In genomic region chr1:48870596-48870995, GRCh38 we compare ENCODE assay signal across 8 cellular contexts.
DNase-seq lines count a peak whose midpoint lies in the region; ATAC-seq, FAIRE-seq and TF ChIP-seq lines count a peak whose summit lies in the region.

No MANE protein-coding gene starts in this region.

- WGBS in lower leg skin, 2 donors = 46 to 50% methylated on average over 3 of the region's 3 CpGs

- POLR2A ChIA-PET in BJ (lab: Charles Lee) = interaction anchor here (0.7 kb wide), 1 partner anchor 193 kb away, joined by 3 read pairs; no protein-coding TSS in a partner anchor

- TF ChIP-seq CTCF in BJ (IDR thresholded peaks at IDR 0.05; ENCODE audit: insufficient read depth, low read depth, low read length) (peak; percentile 48), fibroblast of pulmonary artery (IDR thresholded peaks at IDR 0.05; ENCODE audit: low read length, missing control alignments) (peak; percentile 69), lower leg skin (IDR thresholded peaks at IDR 0.05) (no peak)

- no peak for FAIRE-seq in GM19239 (lab: Jason Lieb, UNC)

- no peaks in the 10 kb centered on the region; the same call in 1 of the 2 replicates for H3K27me3 ChIP-seq in BJ (ENCODE audit: control insufficient read depth, insufficient read depth, low read length)

- TF ChIP-seq POLR2A in lower leg skin (IDR thresholded peaks at IDR 0.05) = no peak

- DNase-seq in BJ (ENCODE audit: low read depth) = no peak
- peak; percentile 8 for DNase-seq in GM19239 (ENCODE audit: insufficient read length, low spot score)
- peak; percentile 0 for DNase-seq in NCI-H1436 treated with DMSO at 0.1 percent for 48 hours (lab: John Stamatoyannopoulos, UW)
- DNase-seq in fibroblast of pulmonary artery (ENCODE audit: low read depth) = peak; percentile 40
- DNase-seq in LoVo (ENCODE audit: low spot score) = no peak
- DNase-seq in C1 segment of cervical spinal cord (lab: John Stamatoyannopoulos, UW) = no peak
- DNase-seq in lower leg skin (ENCODE audit: low spot score in 2 of 2) = no peak

- no peak overlapping the region for H3K4me3 ChIP-seq in BJ (ENCODE audit: low read depth, low read length)
- H3K4me3 ChIP-seq in fibroblast of pulmonary artery (replicated peaks; ENCODE audit: low read depth, low read length) = no peak overlapping the region
- H3K4me3 ChIP-seq in lower leg skin (ENCODE audit: low read depth, poor library complexity, severe bottlenecking) = no peak overlapping the region

- ATAC-seq in GM18511 (IDR thresholded peaks at IDR 0.05; ENCODE audit: unreplicated experiment) = no peak

- H3K36me3 ChIP-seq in BJ (ENCODE audit: control insufficient read depth, insufficient read depth, low read length) = no peaks in the 10 kb centered on the region

- CTCF ChIA-PET in BJ (lab: Yijun Ruan, JAX) = interaction anchor here (0.7 to 0.9 kb wide), 2 partner anchors 11 to 13 kb away, joined by 3 to 6 read pairs; no protein-coding TSS in a partner anchor

- intact Hi-C loops in lower leg skin (cut with DNase I; ENCODE audit: low total_unique reads) = no loop called here

Comparison
In these comparisons a context has a peak if more than half of its experiments do, and no peak if none do; other contexts are left out.
1. DNase-seq: peak in GM19239 (single experiment), NCI-H1436 treated with DMSO at 0.1 percent for 48 hours (single experiment) and fibroblast of pulmonary artery (single experiment); none in BJ (single experiment), LoVo (single experiment), C1 segment of cervical spinal cord (0 of 14) and lower leg skin (0 of 2).
2. CTCF ChIP-seq: peak in BJ (single experiment) and fibroblast of pulmonary artery (single experiment); none in lower leg skin (0 of 3).